1 cellular context compared by ENCODE assay signal in the genomic region with DNA sequence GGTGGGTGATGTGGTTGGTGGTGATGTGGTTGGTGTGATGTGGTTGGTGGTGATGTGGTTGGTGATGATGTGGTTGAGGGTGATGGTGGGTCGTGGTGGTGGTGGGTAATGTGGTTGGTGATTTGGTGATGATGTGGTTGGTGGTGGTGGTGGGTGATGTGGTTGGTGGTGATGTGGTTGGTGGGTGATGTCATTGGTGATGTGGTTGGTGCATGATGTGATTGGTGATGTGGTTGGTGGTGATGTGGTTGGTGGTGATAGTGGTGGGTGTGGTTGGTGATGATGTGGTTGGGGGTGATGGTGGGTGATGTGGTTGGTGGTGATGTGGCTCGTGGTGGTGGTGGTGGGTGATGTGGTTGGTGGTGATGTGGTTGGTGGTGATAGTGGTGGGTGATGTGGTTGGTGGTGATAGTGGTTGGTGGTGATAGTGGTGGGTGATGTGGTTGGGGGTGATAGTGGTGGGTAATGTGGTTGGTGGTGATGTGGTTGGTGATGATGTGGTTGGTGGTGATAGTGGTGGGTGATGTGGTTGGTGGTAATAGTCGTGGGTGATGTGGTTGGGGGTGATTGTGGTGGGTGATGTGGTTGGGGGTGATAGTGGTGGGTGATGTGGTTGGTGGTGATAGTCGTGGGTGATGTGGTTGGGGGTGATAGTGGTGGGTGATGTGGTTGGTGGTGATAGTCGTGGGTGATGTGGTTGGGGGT. TPM values are rescaled to one million over a fixed set of nuclear protein-coding genes. Genes with fewer than 3 reads are reported as not detected.
"Had no signal": no experiment of that assay in that cellular context is flagged by ENCODE, and none has a peak within 500 bp of the region (broad histone marks: within the 10 kb centered on the region; RNA-seq: fewer than 3 reads in every experiment).

No MANE protein-coding gene starts in this region.

RNA-seq across cellular contexts. Expression of a gene that starts 30.6 kb away (rescaled TPM):
- total RNA-seq: naive thymus-derived CD8-positive, alpha-beta T cell had no signal
- polyA plus RNA-seq: naive thymus-derived CD8-positive, alpha-beta T cell had no signal
